ENCODE assay signal across 8 cellular contexts in the genomic region with DNA sequence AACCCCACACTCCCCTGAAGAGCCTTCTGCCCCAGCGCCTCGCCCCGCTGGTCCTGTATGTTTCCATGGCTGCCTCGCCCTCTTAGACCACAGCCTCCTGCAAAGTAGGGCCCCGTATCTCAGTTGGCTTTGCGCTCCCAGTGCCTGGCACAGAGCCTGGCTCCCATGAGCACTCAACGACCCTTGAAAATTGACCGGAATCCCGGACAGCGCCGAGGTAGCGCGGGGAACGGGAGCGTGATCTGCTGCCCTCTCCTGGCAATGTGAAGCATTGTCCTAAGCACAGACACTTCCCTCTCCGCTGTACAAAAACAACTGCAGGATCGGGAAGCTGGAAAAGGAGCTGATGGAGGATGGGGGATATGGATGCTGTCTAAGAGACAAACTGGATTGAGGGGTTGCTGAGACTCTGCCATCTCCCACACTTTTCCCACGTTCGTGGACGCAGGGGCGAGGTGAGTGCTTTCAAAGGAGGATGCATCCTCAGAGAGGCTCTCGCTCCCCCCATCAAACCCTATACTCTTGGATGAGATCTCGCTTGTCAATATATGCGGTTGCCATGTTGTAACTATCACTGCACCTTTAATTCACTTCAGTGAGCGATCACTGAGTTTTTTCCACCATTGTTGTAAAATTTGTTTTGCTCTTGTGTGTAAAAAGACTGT. TPM values are rescaled to one million over a fixed set of nuclear protein-coding genes. Genes with fewer than 3 reads are reported as not detected.
A peak's percentile ranks its signal among the peaks of the same experiment; 100 is the strongest.
DNase-seq lines count a peak whose midpoint lies in the region; ATAC-seq and TF ChIP-seq lines count a peak whose summit lies in the region.

No MANE protein-coding gene starts in this region.

- no peak overlapping the region for H3K27ac Mint-ChIP-seq in WTC11
- no peak overlapping the region for H3K27ac Mint-ChIP-seq in chondrocyte (ENCODE audit: unreplicated experiment)

- H3K4me3 Mint-ChIP-seq in WTC11 (peak overlapping the region; percentile 23; the same call in 1 of the 2 replicates), chondrocyte (ENCODE audit: unreplicated experiment) (peak overlapping the region; percentile 59)

- CTCF ChIA-PET in WTC11 (lab: Charles Lee), result interaction anchor here (0.6 to 4.7 kb wide), 46 partner anchors 8 to 424 kb away, joined by 3 to 113 read pairs (median 4); a partner anchor contains a TSS

- H3K4me1 Mint-ChIP-seq in WTC11 (peaks cover 14% of the 10 kb centered on the region), chondrocyte (ENCODE audit: low read depth) (peaks cover 6% of the 10 kb centered on the region)

- TF ChIP-seq CTCF in WTC11 (IDR thresholded peaks at IDR 0.05) (peak; percentile 85), chondrocyte (IDR thresholded peaks at IDR 0.05) (peak; percentile 95)

- H3K27me3 Mint-ChIP-seq in WTC11 (ENCODE audit: low read depth) (peaks cover 20% of the 10 kb centered on the region), chondrocyte (ENCODE audit: low read depth) (peaks cover 24% of the 10 kb centered on the region)

- peak; percentile 92 for ATAC-seq in WTC11
- ATAC-seq in HG03039 (IDR thresholded peaks at IDR 0.05; ENCODE audit: unreplicated experiment), result no peak

- H3K9me3 Mint-ChIP-seq in WTC11 (no peaks in the 10 kb centered on the region), chondrocyte (ENCODE audit: low read depth) (no peaks in the 10 kb centered on the region)

- no peaks in the 10 kb centered on the region for H3K36me3 Mint-ChIP-seq in WTC11
- H3K36me3 Mint-ChIP-seq in chondrocyte (ENCODE audit: low read depth), result peaks cover 3% of the 10 kb centered on the region

- POLR2A ChIA-PET in WTC11 (lab: Charles Lee), result interaction anchor here (0.6 to 0.7 kb wide), 2 partner anchors 29 to 92 kb away, joined by 3 read pairs; no protein-coding TSS in a partner anchor

- DNase-seq in NCI-H1436 (lab: John Stamatoyannopoulos, UW) (peak; percentile 57), NCI-H1436 treated with DMSO at 0.1 percent for 48 hours (lab: John Stamatoyannopoulos, UW) (no peak), NCI-H2029 (lab: John Stamatoyannopoulos, UW) (peak; percentile 83), WTC11 (ENCODE audit: low spot score) (peak; percentile 79), chondrocyte (ENCODE audit: low spot score) (no peak), kidney tubule cell (ENCODE audit: low spot score) (peak; percentile 49)
- DNase-seq in stimulated activated CD4-positive, alpha-beta T cell treated with anti-CD3 and anti-CD28 coated beads, Interleukin-1b, Interleukin-23, amount 100 ng/mL, for 48 hours, result peak; percentile 34

TF ChIP-seq in WTC11, 78 proteins besides CTCF, POLR2A, EP300 and RAD21:
- TF ChIP-seq GTF2I (CRISPR knock-in tag; conservative IDR thresholded peaks at IDR 0.05), result peak; percentile 72; the same call in 1 of the 2 replicates
- TF ChIP-seq, protein P1, sequence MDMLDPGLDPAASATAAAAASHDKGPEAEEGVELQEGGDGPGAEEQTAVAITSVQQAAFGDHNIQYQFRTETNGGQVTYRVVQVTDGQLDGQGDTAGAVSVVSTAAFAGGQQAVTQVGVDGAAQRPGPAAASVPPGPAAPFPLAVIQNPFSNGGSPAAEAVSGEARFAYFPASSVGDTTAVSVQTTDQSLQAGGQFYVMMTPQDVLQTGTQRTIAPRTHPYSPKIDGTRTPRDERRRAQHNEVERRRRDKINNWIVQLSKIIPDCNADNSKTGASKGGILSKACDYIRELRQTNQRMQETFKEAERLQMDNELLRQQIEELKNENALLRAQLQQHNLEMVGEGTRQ (CRISPR knock-in tag; IDR thresholded peaks at IDR 0.05), result no peak
- TF ChIP-seq TEAD1 (CRISPR knock-in tag; IDR thresholded peaks at IDR 0.05), result 0 out of 2 replicates have a peak, but pooled peaks have one; percentile 23

RNA-seq across cellular contexts. Expression of a gene that starts 10.7 kb away (rescaled TPM):
- total RNA-seq in WTC11 (2021) (245 to 257 TPM (median 249 TPM) in 3 replicates), chondrocyte (47.5 to 56.9 TPM (median 56.2 TPM) in 3 replicates)

RNA-seq across cellular contexts. Expression of a gene that starts 28.4 kb away (rescaled TPM):
- total RNA-seq in WTC11 (2021) (23.9 to 26.0 TPM (median 25.4 TPM) in 3 replicates), chondrocyte (17.9 to 27.4 TPM (median 24.0 TPM) in 3 replicates)

RNA-seq across cellular contexts. Expression of a gene that starts 50.8 kb away (rescaled TPM):
- total RNA-seq in WTC11 (2021) (0.09 TPM in 1 of 3 replicates, not detected in the others), chondrocyte (0.25 to 0.92 TPM in 2 of 3 replicates, not detected in the other)

Comparison
In these comparisons a context has a peak if more than half of its experiments do, and no peak if none do; other contexts are left out.
1. DNase-seq: peak in NCI-H1436 (single experiment), NCI-H2029 (single experiment), WTC11 (single experiment), kidney tubule cell (single experiment) and stimulated activated CD4-positive, alpha-beta T cell treated with anti-CD3 and anti-CD28 coated beads, Interleukin-1b, Interleukin-23, amount 100 ng/mL, for 48 hours (single experiment); none in NCI-H1436 treated with DMSO at 0.1 percent for 48 hours (single experiment) and chondrocyte (single experiment).